ENCODE assay signal across 18 cellular contexts in genomic region chr5:127369772-127370171, GRCh38.
DNase-seq lines count a peak whose midpoint lies in the region; TF ChIP-seq lines count a peak whose summit lies in the region.
"Had no signal": no experiment of that assay in that cellular context is flagged by ENCODE, and none has a peak within 500 bp of the region (broad histone marks: within the 10 kb centered on the region; RNA-seq: fewer than 3 reads in every experiment).

No MANE protein-coding gene starts in this region.

- H3K27me3 Mint-ChIP-seq in nephron (ENCODE audit: low read depth): no peaks in the 10 kb centered on the region

- H3K4me3 Mint-ChIP-seq in nephron: peak overlapping the region in 1 of 3 experiments; percentile 22

- in situ Hi-C loops in transverse colon (cut with MboI; ENCODE audit: low pct_ligation_motif_present in 1 of 4, low pct_unique_long_range_greater_than_20kb in 1 of 4, low sequenced_read_pairs in 3 of 4): no loop called here

- TF ChIP-seq CTCF in nephron (IDR thresholded peaks at IDR 0.05; ENCODE audit: unreplicated experiment in 3 of 3): no peak
- no peak for TF ChIP-seq CTCF in BE2C (IDR thresholded peaks at IDR 0.05; ENCODE audit: low read depth, low read length)
- TF ChIP-seq CTCF in transverse colon (IDR thresholded peaks at IDR 0.05): no peak

- H3K4me3 ChIP-seq in BE2C (ENCODE audit: low read depth, low read length) (no peak overlapping the region), transverse colon (no peak overlapping the region)
- H3K4me3 ChIP-seq: BLaER1 treated with 17β-estradiol and CSF1 and Interleukin-3, amounts not matched to agents 10 nM and 100 nM; GM12878 had no signal

- H3K9me3 ChIP-seq in BE2C: no peaks in the 10 kb centered on the region
- H3K9me3 ChIP-seq in transverse colon: no peaks in the 10 kb centered on the region
- H3K9me3 ChIP-seq: BLaER1 treated with 17β-estradiol and CSF1 and Interleukin-3, amounts not matched to agents 10 nM and 100 nM had no signal

- H3K9me3 Mint-ChIP-seq in nephron: no peaks in the 10 kb centered on the region

- H3K36me3 ChIP-seq in BE2C: no peaks in the 10 kb centered on the region
- H3K36me3 ChIP-seq in transverse colon: no peaks in the 10 kb centered on the region
- H3K36me3 ChIP-seq: BLaER1 treated with 17β-estradiol and CSF1 and Interleukin-3, amounts not matched to agents 10 nM and 100 nM had no signal

- no peak for TF ChIP-seq POLR2A in transverse colon (IDR thresholded peaks at IDR 0.05)

- DNase-seq in NCI-H1105 treated with DMSO at 0.1 percent for 48 hours (lab: John Stamatoyannopoulos, UW) (peak; percentile 15), NCI-H1105 (lab: John Stamatoyannopoulos, UW) (no peak), DMS 273 treated with DMSO at 0.1 percent for 48 hours (lab: John Stamatoyannopoulos, UW) (peak; percentile 76), SHP77 treated with DMSO at 0.1 percent for 48 hours (lab: John Stamatoyannopoulos, UW) (peak; percentile 23), nucleus accumbens (lab: John Stamatoyannopoulos, UW) (no peak), BE2C (no peak), transverse colon (no peak)
- DNase-seq: DMS53, Karpas-422, NCI-H1436 treated with DMSO at 0.1 percent for 48 hours, NCI-H2081, NCI-H526, Right ventricle myocardium superior, T-helper 2 cell had no signal

- intact Hi-C loops in transverse colon (cut with DNase I; ENCODE audit: low total_unique reads): no loop called here

- H3K36me3 Mint-ChIP-seq in nephron (ENCODE audit: low read depth): no peaks in the 10 kb centered on the region

- H3K27me3 ChIP-seq in BE2C (no peaks in the 10 kb centered on the region), transverse colon (no peaks in the 10 kb centered on the region)
- H3K27me3 ChIP-seq: BLaER1 treated with 17β-estradiol and CSF1 and Interleukin-3, amounts not matched to agents 10 nM and 100 nM had no signal

- 50 to 53% methylated on average over 3 to 4 of the region's 4 CpGs for WGBS in transverse colon (ENCODE audit: low coverage in 1 of 2), 2 donors

- no peak overlapping the region for H3K27ac ChIP-seq in transverse colon
- H3K27ac ChIP-seq: 22Rv1; BLaER1 treated with 17β-estradiol and CSF1 and Interleukin-3, amounts not matched to agents 10 nM and 100 nM had no signal

- H3K27ac Mint-ChIP-seq in nephron: peak overlapping the region; percentile 70 to 85 (median 81)

- no peaks in the 10 kb centered on the region for H3K4me1 ChIP-seq in BE2C
- no peaks in the 10 kb centered on the region for H3K4me1 ChIP-seq in transverse colon
- H3K4me1 ChIP-seq: BLaER1 treated with 17β-estradiol and CSF1 and Interleukin-3, amounts not matched to agents 10 nM and 100 nM had no signal

- peaks cover 58% of the 10 kb centered on the region for H3K4me1 Mint-ChIP-seq in nephron

- TF ChIP-seq EP300 in transverse colon (IDR thresholded peaks at IDR 0.05; ENCODE audit: low read depth): no peak

Comparison
In these comparisons a context has a peak if more than half of its experiments do, and no peak if none do; other contexts are left out.
1. DNase-seq: peak in NCI-H1105 treated with DMSO at 0.1 percent for 48 hours (single experiment), DMS 273 treated with DMSO at 0.1 percent for 48 hours (single experiment) and SHP77 treated with DMSO at 0.1 percent for 48 hours (single experiment); none in NCI-H1105 (single experiment), nucleus accumbens (0 of 56), BE2C (single experiment) and transverse colon (single experiment).